Comparison of ENCODE assay signal across 1 cellular context in the genomic region with DNA sequence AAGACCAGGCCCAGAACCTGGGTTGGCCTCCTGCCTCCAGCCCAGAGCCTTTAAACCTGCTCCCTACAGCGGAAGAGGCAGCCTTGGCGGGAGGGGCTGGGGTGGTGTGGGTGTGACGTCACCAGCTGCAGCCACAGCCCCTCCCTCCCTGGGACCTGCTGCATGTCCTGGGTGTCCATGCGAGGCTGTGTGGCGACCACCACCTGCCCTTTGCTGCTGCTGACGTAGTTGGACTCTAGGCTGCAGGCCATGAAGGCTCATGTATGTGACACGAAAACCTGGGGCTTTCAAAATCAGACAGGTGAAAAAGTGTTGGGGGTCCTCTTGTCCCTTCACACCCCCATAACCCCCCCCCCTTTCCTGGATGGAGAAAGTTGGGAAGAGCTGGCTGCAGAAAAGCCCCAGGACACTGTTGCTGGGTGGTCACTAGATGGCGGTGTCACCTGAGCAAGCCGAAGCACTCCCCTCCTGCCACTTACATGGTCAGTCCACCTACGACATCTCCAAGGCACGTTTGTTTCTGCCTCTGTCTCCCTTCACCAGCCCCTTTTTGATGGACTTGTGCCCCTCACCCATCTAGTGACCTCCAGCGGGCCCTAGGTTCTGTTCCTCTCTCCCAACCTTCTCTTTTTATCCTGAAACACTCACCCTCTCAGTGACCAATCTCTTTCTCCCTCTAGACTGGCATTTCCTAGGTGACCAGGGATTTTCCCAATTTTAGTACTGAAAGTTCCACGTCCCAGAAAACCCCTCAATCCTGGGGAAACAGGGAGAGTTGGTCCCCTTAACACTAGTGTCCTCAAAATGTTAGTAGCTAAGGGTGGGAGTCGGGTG.
TF ChIP-seq lines count a peak whose summit lies in the region.

No MANE protein-coding gene starts in this region.

TF ChIP-seq in HEK293, 187 proteins besides CTCF, POLR2A, EP300 and RAD21 (continued from another document):
- TF ChIP-seq ZNF174 (tag by site-specific recombination; IDR thresholded peaks at IDR 0.05) = no peak
- no peak for TF ChIP-seq ZNF707 (tag by site-specific recombination; IDR thresholded peaks at IDR 0.05)
- no peak for TF ChIP-seq ZNF140 (tag by site-specific recombination; IDR thresholded peaks at IDR 0.05)
- no peak for TF ChIP-seq KLF10 (tag by site-specific recombination; IDR thresholded peaks at IDR 0.05)
- TF ChIP-seq, protein P1, sequence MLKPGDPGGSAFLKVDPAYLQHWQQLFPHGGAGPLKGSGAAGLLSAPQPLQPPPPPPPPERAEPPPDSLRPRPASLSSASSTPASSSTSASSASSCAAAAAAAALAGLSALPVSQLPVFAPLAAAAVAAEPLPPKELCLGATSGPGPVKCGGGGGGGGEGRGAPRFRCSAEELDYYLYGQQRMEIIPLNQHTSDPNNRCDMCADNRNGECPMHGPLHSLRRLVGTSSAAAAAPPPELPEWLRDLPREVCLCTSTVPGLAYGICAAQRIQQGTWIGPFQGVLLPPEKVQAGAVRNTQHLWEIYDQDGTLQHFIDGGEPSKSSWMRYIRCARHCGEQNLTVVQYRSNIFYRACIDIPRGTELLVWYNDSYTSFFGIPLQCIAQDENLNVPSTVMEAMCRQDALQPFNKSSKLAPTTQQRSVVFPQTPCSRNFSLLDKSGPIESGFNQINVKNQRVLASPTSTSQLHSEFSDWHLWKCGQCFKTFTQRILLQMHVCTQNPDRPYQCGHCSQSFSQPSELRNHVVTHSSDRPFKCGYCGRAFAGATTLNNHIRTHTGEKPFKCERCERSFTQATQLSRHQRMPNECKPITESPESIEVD (tag by site-specific recombination; IDR thresholded peaks at IDR 0.05) = no peak
- TF ChIP-seq ZNF791 (tag by site-specific recombination; IDR thresholded peaks at IDR 0.05) = no peak
- TF ChIP-seq, protein P2, sequence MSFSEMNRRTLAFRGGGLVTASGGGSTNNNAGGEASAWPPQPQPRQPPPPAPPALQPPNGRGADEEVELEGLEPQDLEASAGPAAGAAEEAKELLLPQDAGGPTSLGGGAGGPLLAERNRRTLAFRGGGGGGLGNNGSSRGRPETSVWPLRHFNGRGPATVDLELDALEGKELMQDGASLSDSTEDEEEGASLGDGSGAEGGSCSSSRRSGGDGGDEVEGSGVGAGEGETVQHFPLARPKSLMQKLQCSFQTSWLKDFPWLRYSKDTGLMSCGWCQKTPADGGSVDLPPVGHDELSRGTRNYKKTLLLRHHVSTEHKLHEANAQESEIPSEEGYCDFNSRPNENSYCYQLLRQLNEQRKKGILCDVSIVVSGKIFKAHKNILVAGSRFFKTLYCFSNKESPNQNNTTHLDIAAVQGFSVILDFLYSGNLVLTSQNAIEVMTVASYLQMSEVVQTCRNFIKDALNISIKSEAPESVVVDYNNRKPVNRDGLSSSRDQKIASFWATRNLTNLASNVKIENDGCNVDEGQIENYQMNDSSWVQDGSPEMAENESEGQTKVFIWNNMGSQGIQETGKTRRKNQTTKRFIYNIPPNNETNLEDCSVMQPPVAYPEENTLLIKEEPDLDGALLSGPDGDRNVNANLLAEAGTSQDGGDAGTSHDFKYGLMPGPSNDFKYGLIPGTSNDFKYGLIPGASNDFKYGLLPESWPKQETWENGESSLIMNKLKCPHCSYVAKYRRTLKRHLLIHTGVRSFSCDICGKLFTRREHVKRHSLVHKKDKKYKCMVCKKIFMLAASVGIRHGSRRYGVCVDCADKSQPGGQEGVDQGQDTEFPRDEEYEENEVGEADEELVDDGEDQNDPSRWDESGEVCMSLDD (tag by site-specific recombination; IDR thresholded peaks at IDR 0.05) = no peak
- no peak for TF ChIP-seq ZNF239 (tag by site-specific recombination; IDR thresholded peaks at IDR 0.05)
- no peak for TF ChIP-seq ZNF433 (tag by site-specific recombination; IDR thresholded peaks at IDR 0.05; ENCODE audit: low read depth)
- no peak for TF ChIP-seq KLF1 (tag by site-specific recombination; IDR thresholded peaks at IDR 0.05)
- no peak for TF ChIP-seq ZNF701 (tag by site-specific recombination; IDR thresholded peaks at IDR 0.05)
- no peak for TF ChIP-seq ZNF416 (tag by site-specific recombination; IDR thresholded peaks at IDR 0.05)
- TF ChIP-seq ZNF202 (tag by site-specific recombination; IDR thresholded peaks at IDR 0.05; ENCODE audit: borderline replicate concordance) = no peak
- TF ChIP-seq PRDM1 (tag by site-specific recombination; IDR thresholded peaks at IDR 0.05) = no peak
TF ChIP-seq in HEK293: peak in this region for 7.
